Comparison of ENCODE assay signal across 9 cellular contexts in the genomic region with DNA sequence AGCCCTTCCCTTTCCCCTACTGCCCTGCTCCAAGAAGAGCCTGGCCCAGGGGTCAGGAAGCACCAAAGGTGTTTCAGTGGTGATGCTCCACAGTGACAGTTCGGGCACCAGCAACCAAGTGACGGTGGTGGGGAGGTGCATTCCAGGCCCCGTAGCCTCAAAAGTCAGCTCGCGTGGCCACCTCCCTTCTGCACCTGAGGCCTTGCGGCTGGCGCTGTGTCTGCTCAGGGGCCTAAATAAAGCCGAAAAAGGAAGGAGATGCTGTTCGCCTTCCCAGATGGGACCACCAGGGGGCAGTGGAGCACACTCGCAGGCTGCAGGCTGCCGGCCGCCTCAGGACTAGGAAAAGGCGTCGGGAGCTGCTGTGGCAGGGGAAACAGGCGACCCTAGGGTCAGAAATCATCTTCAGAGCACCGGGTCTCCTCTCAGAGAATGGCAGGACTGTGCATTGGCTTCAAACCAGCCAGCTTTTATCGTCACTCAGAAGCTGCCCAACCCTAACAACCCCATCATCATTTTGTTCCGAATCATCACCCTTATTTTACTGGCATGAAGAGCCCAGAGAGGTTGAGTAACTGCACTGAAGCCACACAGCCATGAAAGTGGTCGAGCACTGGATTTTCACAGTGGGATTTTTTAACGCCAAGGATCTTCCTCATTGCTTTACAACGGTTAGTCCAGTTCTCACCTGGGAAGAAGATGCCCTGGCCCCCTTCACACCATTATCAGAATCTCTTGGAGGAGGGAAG.
DNase-seq lines count a peak whose midpoint lies in the region; ATAC-seq and TF ChIP-seq lines count a peak whose summit lies in the region.
"Had no signal": no experiment of that assay in that cellular context is flagged by ENCODE, and none has a peak within 500 bp of the region (broad histone marks: within the 10 kb centered on the region; RNA-seq: fewer than 3 reads in every experiment).

No MANE protein-coding gene starts in this region.

- H3K9me3 ChIP-seq in OCI-LY7 (ENCODE audit: low read length), result no peaks in the 10 kb centered on the region

- H4K20me1 ChIP-seq in OCI-LY7 (ENCODE audit: insufficient read depth, low read length), result no peaks in the 10 kb centered on the region

- intact Hi-C loops in OCI-LY7 (cut with micrococcal nuclease; ENCODE audit: unreplicated experiment), result no loop called here
- intact Hi-C loops in left colon (cut with DNase I, micrococcal nuclease), result no loop called here

- H3K4me1 Mint-ChIP-seq in brain, result peaks cover 2% of the 10 kb centered on the region
- H3K4me1 Mint-ChIP-seq: naive B cell had no signal

- no peaks in the 10 kb centered on the region for H3K36me3 ChIP-seq in OCI-LY7 (ENCODE audit: insufficient read depth, low read length)

- H3K36me3 Mint-ChIP-seq in brain, result no peaks in the 10 kb centered on the region
- H3K36me3 Mint-ChIP-seq: naive B cell had no signal

- H3K9me3 Mint-ChIP-seq in brain, result no peaks in the 10 kb centered on the region

- H3K27ac ChIP-seq in OCI-LY7 (ENCODE audit: low read depth, low read length, poor library complexity, severe bottlenecking), result no peak overlapping the region

- TF ChIP-seq CTCF in OCI-LY7 (conservative IDR thresholded peaks at IDR 0.05; ENCODE audit: low read length), result peak; percentile 67
- TF ChIP-seq CTCF in brain (conservative IDR thresholded peaks at IDR 0.05), result peak; percentile 82 to 95

- H3K4me3 ChIP-seq in OCI-LY7 (ENCODE audit: low read depth, low read length, poor library complexity, severe bottlenecking), result no peak overlapping the region

- H2AFZ ChIP-seq in OCI-LY7 (ENCODE audit: low read length), result no peak overlapping the region

- no peak overlapping the region for H3K27ac Mint-ChIP-seq in brain
- H3K27ac Mint-ChIP-seq: naive B cell had no signal

- H3K9me2 ChIP-seq in OCI-LY7 (ENCODE audit: insufficient read depth, low read length), result no peaks in the 10 kb centered on the region

- POLR2A ChIA-PET in OCI-LY7 (lab: Charles Lee), result no interaction called here

- CTCF ChIA-PET in OCI-LY7 (lab: Charles Lee; ENCODE audit: unreplicated experiment), result no interaction called here

- DNase-seq in DMS 273 (lab: John Stamatoyannopoulos, UW; ENCODE audit: unreplicated experiment) (peak; percentile 87), HK-2 (ENCODE audit: unreplicated experiment) (peak; percentile 65), OCI-LY7 (ENCODE audit: low spot score) (peak; percentile 2), left colon (peak in 1 of 2 donors; percentile 60)
- peak; percentile 73 for DNase-seq in stimulated activated CD8-positive, alpha-beta memory T cell treated with anti-CD3 and anti-CD28 coated beads, Interleukin-4, amount 100 ng/mL, for 48 hours
- DNase-seq: naive B cell had no signal

- no peak overlapping the region for H3K4me3 Mint-ChIP-seq in brain
- H3K4me3 Mint-ChIP-seq: naive B cell had no signal

- no peaks in the 10 kb centered on the region for H3K4me1 ChIP-seq in OCI-LY7 (ENCODE audit: insufficient read depth, low read length, poor library complexity, severe bottlenecking)

- BruUV-seq in OCI-LY7 (replicated peaks; lab: Mats Ljungman, UMichigan), result no TSS peak

- ATAC-seq in GM19452 (IDR thresholded peaks at IDR 0.05; ENCODE audit: unreplicated experiment), result peak; percentile 69
- peak; percentile 41 for ATAC-seq in left colon
- ATAC-seq in HG03135 (IDR thresholded peaks at IDR 0.05; ENCODE audit: unreplicated experiment), result no peak

- H3K4me2 ChIP-seq in OCI-LY7 (ENCODE audit: low read length), result no peak overlapping the region

- no peaks in the 10 kb centered on the region for H3K79me2 ChIP-seq in OCI-LY7 (ENCODE audit: insufficient read depth, low read depth, low read length)

- H3K27me3 Mint-ChIP-seq in brain, result peaks cover 3% of the 10 kb centered on the region
